10 cellular contexts compared by ENCODE assay signal in genomic region chr3:119343719-119344118, GRCh38. TPM values are rescaled to one million over a fixed set of nuclear protein-coding genes. Genes with fewer than 3 reads are reported as not detected.
DNase-seq lines count a peak whose midpoint lies in the region; ATAC-seq and TF ChIP-seq lines count a peak whose summit lies in the region.
"Had no signal": no experiment of that assay in that cellular context is flagged by ENCODE, and none has a peak within 500 bp of the region (broad histone marks: within the 10 kb centered on the region; RNA-seq: fewer than 3 reads in every experiment).

No MANE protein-coding gene starts in this region.

- H3K79me2 ChIP-seq in MM.1S (ENCODE audit: low read length) = no peaks in the 10 kb centered on the region

- no peak overlapping the region for H2AFZ ChIP-seq in MM.1S (ENCODE audit: low read length)

- no peak overlapping the region for H3K4me3 Mint-ChIP-seq in CD8-positive, alpha-beta memory T cell

- ATAC-seq in GM19025 (IDR thresholded peaks at IDR 0.05; ENCODE audit: low read depth, unreplicated experiment) (peak; percentile 82), HG02678 (IDR thresholded peaks at IDR 0.05; ENCODE audit: unreplicated experiment) (peak; percentile 87), left colon (no peak)

- H3F3A ChIP-seq in MM.1S (ENCODE audit: insufficient read depth, low read length) = no peaks in the 10 kb centered on the region

- H3K4me2 ChIP-seq in BLaER1 treated with 17β-estradiol and CSF1 and Interleukin-3, amounts not matched to agents 10 nM and 100 nM = peak overlapping the region in 7 of 11 experiments; percentile 1 to 52 (median 27); a peak in 9 of 22 replicates
- H3K4me2 ChIP-seq in MM.1S (ENCODE audit: low read depth, low read length) = no peak overlapping the region

- no peak overlapping the region for H3K9ac ChIP-seq in BLaER1 treated with 17β-estradiol and CSF1 and Interleukin-3, amounts not matched to agents 10 nM and 100 nM
- no peak overlapping the region for H3K9ac ChIP-seq in MM.1S (ENCODE audit: low read length)

- H3K36me3 Mint-ChIP-seq in CD8-positive, alpha-beta memory T cell = peaks cover 0 to 4% (median 0%) of the 10 kb centered on the region in 3 donors

- no peaks in the 10 kb centered on the region for H3K4me1 Mint-ChIP-seq in CD8-positive, alpha-beta memory T cell

- no peak overlapping the region for H3K4me3 ChIP-seq in BLaER1 treated with 17β-estradiol and CSF1 and Interleukin-3, amounts not matched to agents 10 nM and 100 nM
- no peak overlapping the region for H3K4me3 ChIP-seq in MM.1S (ENCODE audit: low read length)
- H3K4me3 ChIP-seq in CD8-positive, alpha-beta memory T cell (ENCODE audit: low read length) = no peak overlapping the region
- H3K4me3 ChIP-seq: right lobe of liver had no signal

- H3K9me2 ChIP-seq in MM.1S (replicated peaks; ENCODE audit: insufficient read depth, low read length) = no peaks in the 10 kb centered on the region

- POLR2A ChIA-PET in CD8-positive, alpha-beta memory T cell (lab: Charles Lee) = no interaction called here

- H3K27me3 ChIP-seq in BLaER1 treated with 17β-estradiol and CSF1 and Interleukin-3, amounts not matched to agents 10 nM and 100 nM = no peaks in the 10 kb centered on the region
- no peaks in the 10 kb centered on the region for H3K27me3 ChIP-seq in MM.1S (replicated peaks; ENCODE audit: insufficient read depth, low read length)
- H3K27me3 ChIP-seq in CD8-positive, alpha-beta memory T cell (ENCODE audit: insufficient read depth, low read length, poor library complexity, severe bottlenecking) = no peaks in the 10 kb centered on the region
- H3K27me3 ChIP-seq: right lobe of liver had no signal

- no peaks in the 10 kb centered on the region for H3K9me3 ChIP-seq in BLaER1 treated with 17β-estradiol and CSF1 and Interleukin-3, amounts not matched to agents 10 nM and 100 nM (replicated peaks in 1 of 11)
- no peaks in the 10 kb centered on the region for H3K9me3 ChIP-seq in MM.1S (replicated peaks; ENCODE audit: insufficient read depth, low read length)
- H3K9me3 ChIP-seq in CD8-positive, alpha-beta memory T cell (ENCODE audit: low read length) = no peaks in the 10 kb centered on the region
- H3K9me3 ChIP-seq: right lobe of liver had no signal

- H3K4me1 ChIP-seq in BLaER1 treated with 17β-estradiol and CSF1 and Interleukin-3, amounts not matched to agents 10 nM and 100 nM = peaks cover 6 to 21% (median 12%) of the 10 kb centered on the region in 10 experiments; a peak in 16 of 20 replicates
- H3K4me1 ChIP-seq in MM.1S (ENCODE audit: low read length) = peaks cover 7% of the 10 kb centered on the region; the same call in 1 of the 2 replicates
- no peaks in the 10 kb centered on the region for H3K4me1 ChIP-seq in CD8-positive, alpha-beta memory T cell (ENCODE audit: insufficient read depth, low read length)

- no peak overlapping the region for H3K27ac Mint-ChIP-seq in CD8-positive, alpha-beta memory T cell

- peaks cover 0 to 17% (median 0%) of the 10 kb centered on the region in 11 experiments; a peak in 3 of 22 replicates for H4K20me1 ChIP-seq in BLaER1 treated with 17β-estradiol and CSF1 and Interleukin-3, amounts not matched to agents 10 nM and 100 nM
- H4K20me1 ChIP-seq in MM.1S (ENCODE audit: insufficient read depth, low read length) = no peaks in the 10 kb centered on the region

- H3K36me3 ChIP-seq in BLaER1 treated with 17β-estradiol and CSF1 and Interleukin-3, amounts not matched to agents 10 nM and 100 nM = peaks cover 0 to 29% (median 0%) of the 10 kb centered on the region in 11 experiments; a peak in 3 of 22 replicates
- H3K36me3 ChIP-seq in MM.1S (replicated peaks; ENCODE audit: insufficient read depth, low read length) = no peaks in the 10 kb centered on the region
- no peaks in the 10 kb centered on the region for H3K36me3 ChIP-seq in CD8-positive, alpha-beta memory T cell (ENCODE audit: insufficient read depth, low read length)
- H3K36me3 ChIP-seq: right lobe of liver had no signal

- 0 out of 2 replicates have a peak, but pooled peaks have one; percentile 12 for TF ChIP-seq CTCF in MM.1S (IDR thresholded peaks at IDR 0.05; ENCODE audit: low read length)

- CTCF ChIA-PET in CD8-positive, alpha-beta memory T cell (lab: Charles Lee) = interaction anchor here (0.9 kb wide), 1 partner anchor 15 kb away, joined by 3 read pairs; no protein-coding TSS in a partner anchor

- H3K9me3 Mint-ChIP-seq in CD8-positive, alpha-beta memory T cell = no peaks in the 10 kb centered on the region

- H3K27ac ChIP-seq in BLaER1 treated with 17β-estradiol and CSF1 and Interleukin-3, amounts not matched to agents 10 nM and 100 nM = no peak overlapping the region
- H3K27ac ChIP-seq in MM.1S (ENCODE audit: low read length) = no peak overlapping the region
- H3K27ac ChIP-seq in CD8-positive, alpha-beta memory T cell (ENCODE audit: low read depth, low read length) = no peak overlapping the region
- H3K27ac ChIP-seq: right lobe of liver had no signal

- H3K27me3 Mint-ChIP-seq in CD8-positive, alpha-beta memory T cell = no peaks in the 10 kb centered on the region

- DNase-seq in MM.1S (peak; percentile 16), left colon (no peak), HuH-7 (ENCODE audit: low spot score) (no peak), UCSD-AML1 (lab: John Stamatoyannopoulos, UW; ENCODE audit: unreplicated experiment) (no peak)
- no peak for DNase-seq in CD8-positive, alpha-beta memory T cell
- DNase-seq: activated CD4-positive, alpha-beta T cell treated with anti-CD3 and anti-CD28 coated beads for 48 hours; right lobe of liver had no signal

- intact Hi-C loops in left colon (cut with DNase I, micrococcal nuclease) = no loop called here

RNA-seq across cellular contexts. Expression of gene ARHGAP31, which starts 49.5 kb away (rescaled TPM):
- 10 to 100 TPM; 10.7 to 12.1 TPM for total RNA-seq in left colon
- 10 to 100 TPM; 24.2 to 25.8 TPM for total RNA-seq in CD8-positive, alpha-beta memory T cell
- 3.4 TPM for polyA plus RNA-seq in CD8-positive, alpha-beta memory T cell
